In genomic region chr16:89449726-89450335, GRCh38 we compare ENCODE assay signal across 10 cellular contexts. TPM values are rescaled to one million over a fixed set of nuclear protein-coding genes. Genes with fewer than 3 reads are reported as not detected.
DNase-seq lines count a peak whose midpoint lies in the region; ATAC-seq, FAIRE-seq and TF ChIP-seq lines count a peak whose summit lies in the region.
"Had no signal": no experiment of that assay in that cellular context is flagged by ENCODE, and none has a peak within 500 bp of the region (broad histone marks: within the 10 kb centered on the region; RNA-seq: fewer than 3 reads in every experiment).

No MANE protein-coding gene starts in this region.

- POLR2A ChIA-PET in activated CD8-positive, alpha-beta T cell treated with anti-CD3 and anti-CD28 coated beads, Interleukin-2, amount 10 ng/mL, durations not matched to agents 7 days and 5 days (lab: Charles Lee) = interaction anchor here (2.2 kb wide), 1 partner anchor 40 kb away, joined by 8 read pairs; the partner anchor contains the start of gene ANKRD11

- peaks cover 22% of the 10 kb centered on the region for H3K4me1 ChIP-seq in cardiac muscle cell (ENCODE audit: low read depth)
- H3K4me1 ChIP-seq in keratinocyte (ENCODE audit: control insufficient read depth, extremely low read depth, insufficient read depth, low read length) = peaks cover 55% of the 10 kb centered on the region

- H3K4me1 Mint-ChIP-seq in activated CD8-positive, alpha-beta T cell treated with anti-CD3 and anti-CD28 coated beads, Interleukin-2, amount 10 ng/mL, durations not matched to agents 7 days and 5 days (ENCODE audit: low read depth) = peaks cover 88% of the 10 kb centered on the region

- H3K4me3 ChIP-seq in cardiac muscle cell (no peak overlapping the region), keratinocyte (ENCODE audit: control insufficient read depth in 2 of 3, extremely low read depth in 1 of 3, insufficient read depth in 2 of 3, low read depth in 1 of 3, low read length in 3 of 3) (no peak overlapping the region)

- no peak for FAIRE-seq in keratinocyte (lab: Jason Lieb, UNC)

- DNase-seq in cardiac muscle cell (ENCODE audit: low read depth in 1 of 2, low spot score in 1 of 2) = no peak
- DNase-seq in left cardiac atrium = no peak
- no peak for DNase-seq in activated CD8-positive, alpha-beta T cell treated with anti-CD3 and anti-CD28 coated beads, Interleukin-2, amount 10 ng/mL, durations not matched to agents 7 days and 5 days
- DNase-seq in keratinocyte (ENCODE audit: low read depth, low spot score) = no peak
- no peak for DNase-seq in stimulated activated CD4-positive, alpha-beta T cell treated with anti-CD3 and anti-CD28 coated beads, Interleukin-4, amount 100 ng/mL, for 24 hours
- no peak for DNase-seq in cortex of kidney (lab: John Stamatoyannopoulos, UW)
- DNase-seq: activated CD4-positive, alpha-beta T cell treated with anti-CD3 and anti-CD28 coated beads for 4 hours; COR-L47 had no signal

- peaks cover 99% of the 10 kb centered on the region for H3K79me2 ChIP-seq in keratinocyte (ENCODE audit: control insufficient read depth, insufficient read depth, low read length)

- no peaks in the 10 kb centered on the region for H3K27me3 Mint-ChIP-seq in activated CD8-positive, alpha-beta T cell treated with anti-CD3 and anti-CD28 coated beads, Interleukin-2, amount 10 ng/mL, durations not matched to agents 7 days and 5 days (ENCODE audit: low read depth)

- H2AFZ ChIP-seq in keratinocyte (ENCODE audit: control insufficient read depth, low read length) = no peak overlapping the region

- H3K9me1 ChIP-seq in keratinocyte (ENCODE audit: control insufficient read depth, extremely low read depth, insufficient read depth, low read length) = peaks cover 16% of the 10 kb centered on the region

- H4K20me1 ChIP-seq in keratinocyte (ENCODE audit: control insufficient read depth, extremely low read depth, insufficient read depth, low read length) = peaks cover 67% of the 10 kb centered on the region

- H3K27ac ChIP-seq in cardiac muscle cell = peak overlapping the region; percentile 16
- peak overlapping the region; percentile 39 for H3K27ac ChIP-seq in keratinocyte (ENCODE audit: control insufficient read depth, insufficient read depth, low read length)

- H3K9me3 ChIP-seq in cardiac muscle cell (ENCODE audit: low read depth) = no peaks in the 10 kb centered on the region
- H3K9me3 ChIP-seq in keratinocyte (ENCODE audit: control insufficient read depth, low read depth, low read length) = no peaks in the 10 kb centered on the region

- H3K27me3 ChIP-seq in cardiac muscle cell = no peaks in the 10 kb centered on the region
- no peaks in the 10 kb centered on the region for H3K27me3 ChIP-seq in keratinocyte (ENCODE audit: control insufficient read depth, extremely low read depth, insufficient read depth, low read length)

- H3K4me2 ChIP-seq in keratinocyte (ENCODE audit: control insufficient read depth, extremely low read depth, insufficient read depth, low read depth, low read length) = peak overlapping the region; percentile 4

- peaks cover 15% of the 10 kb centered on the region for H3K36me3 Mint-ChIP-seq in activated CD8-positive, alpha-beta T cell treated with anti-CD3 and anti-CD28 coated beads, Interleukin-2, amount 10 ng/mL, durations not matched to agents 7 days and 5 days (ENCODE audit: low read depth)

- no peak for ATAC-seq in left cardiac atrium
- ATAC-seq in activated CD8-positive, alpha-beta T cell treated with anti-CD3 and anti-CD28 coated beads, Interleukin-2, amount 10 ng/mL, durations not matched to agents 7 days and 5 days = no peak
- ATAC-seq in GM19397 (IDR thresholded peaks at IDR 0.05; ENCODE audit: unreplicated experiment) = no peak
- no peak for ATAC-seq in GM19023 (IDR thresholded peaks at IDR 0.05; ENCODE audit: unreplicated experiment)

- dilution Hi-C loops in keratinocyte (cut with MboI; ENCODE audit: extremely low pct_ligation_motif_present, low sequenced_read_pairs) = no loop called here

- TF ChIP-seq CTCF in cardiac muscle cell (IDR thresholded peaks at IDR 0.05; ENCODE audit: low read depth, low read length) (no peak), keratinocyte (optimal IDR thresholded peaks at IDR 0.05 in 1 of 3, IDR thresholded peaks at IDR 0.05 in 1 of 3, conservative IDR thresholded peaks at IDR 0.05 in 1 of 3; ENCODE audit: extremely low read depth in 1 of 3, insufficient read depth in 2 of 3, low read length in 3 of 3) (no peak)

- H3K9me3 Mint-ChIP-seq in activated CD8-positive, alpha-beta T cell treated with anti-CD3 and anti-CD28 coated beads, Interleukin-2, amount 10 ng/mL, durations not matched to agents 7 days and 5 days (ENCODE audit: insufficient read depth) = no peaks in the 10 kb centered on the region

- intact Hi-C loops in left cardiac atrium (cut with DNase I) = no loop called here

- H3K27ac Mint-ChIP-seq in activated CD8-positive, alpha-beta T cell treated with anti-CD3 and anti-CD28 coated beads, Interleukin-2, amount 10 ng/mL, durations not matched to agents 7 days and 5 days = peak overlapping the region; percentile 12

- H3K4me3 Mint-ChIP-seq in activated CD8-positive, alpha-beta T cell treated with anti-CD3 and anti-CD28 coated beads, Interleukin-2, amount 10 ng/mL, durations not matched to agents 7 days and 5 days = no peak overlapping the region

- CTCF ChIA-PET in activated CD8-positive, alpha-beta T cell treated with anti-CD3 and anti-CD28 coated beads, Interleukin-2, amount 10 ng/mL, durations not matched to agents 7 days and 5 days (lab: Charles Lee) = interaction anchor here (0.8 kb wide), 1 partner anchor 10 kb away, joined by 3 read pairs; no protein-coding TSS in a partner anchor

- no peak overlapping the region for H3K9ac ChIP-seq in keratinocyte (ENCODE audit: control insufficient read depth, extremely low read depth, insufficient read depth, low read length)

- H3K36me3 ChIP-seq in cardiac muscle cell (no peaks in the 10 kb centered on the region), keratinocyte (ENCODE audit: control insufficient read depth in 2 of 2, extremely low read depth in 1 of 2, insufficient read depth in 2 of 2, low read length in 2 of 2) (no peaks in the 10 kb centered on the region)

RNA-seq across cellular contexts. Expression of gene ANKRD11, which starts 40.5 kb away (rescaled TPM):
- total RNA-seq in cardiac muscle cell (70.1 and 111 TPM in 2 replicates), left cardiac atrium (10 to 100 TPM; 74.3 to 86.2 TPM)
- polyA plus RNA-seq in cardiac muscle cell (131 and 159 TPM in 2 replicates), keratinocyte (23.8 to 48.1 TPM (median 30.1 TPM) in 3 replicates)
- total RNA-seq in activated CD8-positive, alpha-beta T cell treated with anti-CD3 and anti-CD28 coated beads, Interleukin-2, amount 10 ng/mL, durations not matched to agents 7 days and 5 days = 100 to 1,000 TPM; 157 to 175 TPM
- 213 TPM for polyA plus RNA-seq in keratinocyte (2011; ENCODE audit: low read depth)
- 28.2 and 41.3 TPM in 2 replicates for polyA plus RNA-seq in keratinocyte (2011; cell fraction: cytosol; rRNA removed)
- 136 and 154 TPM in 2 replicates for polyA plus RNA-seq in keratinocyte (2011; cell fraction: nucleus; rRNA removed)
- polyA plus RNA-seq in keratinocyte (2012; ENCODE audit: low replicate concordance) = 64.1 and 79.3 TPM in 2 replicates
- 22.4 to 90.7 TPM (median 67.2 TPM) in 3 replicates for polyA minus RNA-seq in keratinocyte
- polyA minus RNA-seq in keratinocyte (2011; cell fraction: cytosol; rRNA and poly(A)+ RNA removed) = 44.5 TPM
- 81.8 and 119 TPM in 2 replicates for polyA minus RNA-seq in keratinocyte (2011; cell fraction: nucleus; rRNA and poly(A)+ RNA removed)

RNA-seq across cellular contexts. Expression of gene SPG7, which starts 58.4 kb away (rescaled TPM):
- total RNA-seq in cardiac muscle cell (173 and 248 TPM in 2 replicates), left cardiac atrium (10 to 100 TPM; 78.5 to 99.5 TPM)
- polyA plus RNA-seq in cardiac muscle cell (99.1 and 110 TPM in 2 replicates), keratinocyte (43.8 to 59.4 TPM (median 45.2 TPM) in 3 replicates)
- 10 to 100 TPM; 94.7 to 98.4 TPM for total RNA-seq in activated CD8-positive, alpha-beta T cell treated with anti-CD3 and anti-CD28 coated beads, Interleukin-2, amount 10 ng/mL, durations not matched to agents 7 days and 5 days
- 61.3 TPM for polyA plus RNA-seq in keratinocyte (2011; ENCODE audit: low read depth)
- 25.8 and 33.9 TPM in 2 replicates for polyA plus RNA-seq in keratinocyte (2011; cell fraction: cytosol; rRNA removed)
- 196 and 220 TPM in 2 replicates for polyA plus RNA-seq in keratinocyte (2011; cell fraction: nucleus; rRNA removed)
- polyA plus RNA-seq in keratinocyte (2012; ENCODE audit: low replicate concordance) = 44.4 and 56.1 TPM in 2 replicates
- polyA minus RNA-seq in keratinocyte = 51.9 to 68.9 TPM (median 66.4 TPM) in 3 replicates
- polyA minus RNA-seq in keratinocyte (2011; cell fraction: cytosol; rRNA and poly(A)+ RNA removed) = 54.3 TPM
- polyA minus RNA-seq in keratinocyte (2011; cell fraction: nucleus; rRNA and poly(A)+ RNA removed) = 133 and 141 TPM in 2 replicates
